Comparison of ENCODE assay signal across 14 cellular contexts in the genomic region with DNA sequence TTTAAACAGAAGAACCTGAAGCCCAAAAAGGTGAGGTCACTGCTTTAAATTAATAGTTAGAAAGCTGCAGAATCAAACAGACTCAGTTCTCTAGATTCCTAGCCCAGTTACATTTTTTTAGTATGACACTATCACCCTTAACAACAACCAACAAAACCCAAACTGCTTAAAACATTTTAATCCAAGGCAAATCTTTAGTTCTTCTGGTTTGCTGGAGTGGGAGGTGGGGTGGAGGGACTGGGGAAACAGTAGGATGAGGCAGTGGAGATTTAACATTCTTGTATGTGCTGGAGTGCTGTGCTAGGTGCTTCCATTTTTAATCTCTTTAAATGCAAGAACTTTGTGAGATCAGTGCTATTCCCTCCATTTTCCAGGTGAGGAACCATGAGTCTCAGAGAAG.
DNase-seq lines count a peak whose midpoint lies in the region; ATAC-seq, FAIRE-seq and TF ChIP-seq lines count a peak whose summit lies in the region.
"Had no signal": no experiment of that assay in that cellular context is flagged by ENCODE, and none has a peak within 500 bp of the region (broad histone marks: within the 10 kb centered on the region; RNA-seq: fewer than 3 reads in every experiment).

No MANE protein-coding gene starts in this region.

- no peaks in the 10 kb centered on the region for H3K27me3 ChIP-seq in suprapubic skin
- H3K27me3 ChIP-seq: heart right ventricle had no signal

- H3K4me3 ChIP-seq in astrocyte of the cerebellum (ENCODE audit: low read depth, low read length) (no peak overlapping the region), kidney (ENCODE audit: low read length in 2 of 2) (no peak overlapping the region), suprapubic skin (no peak overlapping the region)
- H3K4me3 ChIP-seq: heart right ventricle, skin epidermis had no signal

- TF ChIP-seq POLR2A in H54 (IDR thresholded peaks at IDR 0.05; ENCODE audit: low read depth, low read length) (no peak), suprapubic skin (IDR thresholded peaks at IDR 0.05) (no peak), erythroblast (IDR thresholded peaks at IDR 0.05; ENCODE audit: low read length) (no peak)

- intact Hi-C loops in kidney (cut with DNase I): no loop called here

- no peak for TF ChIP-seq CTCF in astrocyte of the cerebellum (IDR thresholded peaks at IDR 0.05; ENCODE audit: low read depth, low read length, missing control alignments)
- no peak for TF ChIP-seq CTCF in kidney (IDR thresholded peaks at IDR 0.05; ENCODE audit: borderline replicate concordance, extremely low read depth, insufficient read depth)
- no peak for TF ChIP-seq CTCF in suprapubic skin (IDR thresholded peaks at IDR 0.05)

- no peak overlapping the region for H3K9ac ChIP-seq in kidney (ENCODE audit: low read length in 2 of 2)

- ATAC-seq in HG03460 (IDR thresholded peaks at IDR 0.05; ENCODE audit: unreplicated experiment) (no peak), GM19452 (IDR thresholded peaks at IDR 0.05; ENCODE audit: unreplicated experiment) (no peak)

- FAIRE-seq in H54 (lab: Jason Lieb, UNC) (peak; percentile 33), kidney (lab: Jason Lieb, UNC) (no peak)

- TF ChIP-seq EP300 in suprapubic skin (IDR thresholded peaks at IDR 0.05): no peak

- H3K27ac ChIP-seq in kidney (ENCODE audit: low read depth in 2 of 2, low read length in 2 of 2) (peak overlapping the region; percentile 71 to 76), suprapubic skin (peak overlapping the region; percentile 33)

- H3K9me3 ChIP-seq in kidney (ENCODE audit: control insufficient read depth in 1 of 2, low read length in 2 of 2): peaks cover 2 to 9% of the 10 kb centered on the region in 2 donors
- H3K9me3 ChIP-seq in suprapubic skin: no peaks in the 10 kb centered on the region
- H3K9me3 ChIP-seq: Caco-2 had no signal

- H3K4me1 ChIP-seq in kidney (ENCODE audit: control insufficient read depth in 1 of 2, insufficient read depth in 1 of 2, low read depth in 1 of 2, low read length in 2 of 2): peaks cover 18 to 35% of the 10 kb centered on the region in 2 donors
- peaks cover 14% of the 10 kb centered on the region for H3K4me1 ChIP-seq in suprapubic skin

- in situ Hi-C loops in astrocyte of the cerebellum (cut with HindIII; ENCODE audit: low sequenced_read_pairs): loop anchor here (5.0 kb wide), 1 partner anchor 82 kb away; no protein-coding TSS in a partner anchor

- H3K36me3 ChIP-seq in kidney (ENCODE audit: control insufficient read depth in 1 of 2, insufficient read depth in 2 of 2, low read length in 2 of 2): no peaks in the 10 kb centered on the region
- no peaks in the 10 kb centered on the region for H3K36me3 ChIP-seq in suprapubic skin
- H3K36me3 ChIP-seq: heart right ventricle had no signal

- DNase-seq in H54 (ENCODE audit: insufficient read length, low spot score) (no peak), astrocyte of the cerebellum (ENCODE audit: low read depth) (peak; percentile 19), kidney (no peak), suprapubic skin (ENCODE audit: low spot score in 2 of 2) (no peak), erythroblast (lab: John Stamatoyannopoulos, UW) (no peak), pons (ENCODE audit: low spot score) (no peak)
- DNase-seq: Caco-2, dermis blood vessel endothelial cell, heart right ventricle, NCI-H1105 treated with DMSO at 0.1 percent for 48 hours, NCI-H774 had no signal
